ENCODE assay signal across 10 cellular contexts in the genomic region with DNA sequence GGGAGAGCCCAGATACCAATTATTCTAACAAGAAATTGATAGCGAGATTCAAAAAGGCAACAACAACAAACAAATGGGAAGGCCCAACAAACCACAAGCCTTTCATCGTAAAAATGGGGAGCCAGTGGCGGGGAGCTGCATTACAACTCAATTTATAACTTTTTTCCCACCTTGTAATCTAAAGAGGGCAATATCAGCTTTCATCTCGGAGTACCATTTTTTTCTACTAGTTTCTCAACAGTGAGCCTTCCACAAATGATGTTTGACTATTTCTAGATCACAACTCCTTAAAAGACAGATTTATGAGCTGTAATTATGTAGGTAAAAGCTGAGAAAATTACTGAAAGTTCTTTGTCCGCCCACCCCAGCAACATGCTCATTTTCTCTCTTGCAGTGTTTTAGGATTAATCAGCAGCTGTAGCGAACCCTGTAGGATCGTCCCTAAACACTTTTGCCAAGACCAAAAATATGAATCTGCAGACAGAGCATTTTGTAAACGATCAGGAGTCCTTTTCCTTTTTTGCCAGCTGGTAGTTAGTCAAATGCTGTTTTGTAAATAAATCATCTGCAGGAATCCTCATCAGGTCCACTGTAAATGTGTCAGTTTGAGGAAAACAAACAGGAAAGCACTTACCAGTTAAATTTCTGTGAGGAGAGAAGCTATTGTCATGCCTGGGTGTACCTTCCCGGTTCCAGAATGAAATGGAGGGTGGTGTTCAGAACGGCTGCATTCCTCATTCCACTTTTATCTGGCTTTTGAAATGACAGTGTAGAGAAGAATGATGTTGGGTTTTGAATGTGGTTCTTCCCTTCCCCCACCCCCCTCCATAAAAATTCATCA. TPM values are rescaled to one million over a fixed set of nuclear protein-coding genes. Genes with fewer than 3 reads are reported as not detected.
DNase-seq lines count a peak whose midpoint lies in the region; ATAC-seq lines count a peak whose summit lies in the region.
"Had no signal": no experiment of that assay in that cellular context is flagged by ENCODE, and none has a peak within 500 bp of the region (broad histone marks: within the 10 kb centered on the region; RNA-seq: fewer than 3 reads in every experiment).

No MANE protein-coding gene starts in this region.

- in situ Hi-C loops in GM23248 (cut with MboI): no loop called here

- peak overlapping the region; percentile 68 for H2AFZ ChIP-seq in GM23248

- H3K9me3 ChIP-seq in GM23248 (ENCODE audit: low read depth): no peaks in the 10 kb centered on the region
- H3K9me3 ChIP-seq: ascending aorta had no signal

- peak overlapping the region; percentile 73 for H3K4me3 ChIP-seq in GM23248
- H3K4me3 ChIP-seq: ascending aorta had no signal

- peaks cover 17% of the 10 kb centered on the region for H3K79me2 ChIP-seq in GM23248 (ENCODE audit: insufficient read depth)

- peak overlapping the region; percentile 79 for H3K9ac ChIP-seq in GM23248

- no peaks in the 10 kb centered on the region for H3K36me3 ChIP-seq in GM23248 (ENCODE audit: low read depth)
- H3K36me3 ChIP-seq: ascending aorta had no signal

- H3K27me3 ChIP-seq in GM23248 (replicated peaks; ENCODE audit: insufficient read depth): no peaks in the 10 kb centered on the region; the same call in 1 of the 2 replicates
- H3K27me3 ChIP-seq: ascending aorta had no signal

- DNase-seq in GM23248 (peak; percentile 76), NCI-H226 (peak; percentile 44), fibroblast of gingiva (ENCODE audit: low read depth) (peak; percentile 68), renal cortical epithelial cell (ENCODE audit: low read depth) (peak; percentile 13), NAMALWA (ENCODE audit: low spot score) (no peak), COR-L47 (lab: John Stamatoyannopoulos, UW) (no peak)
- DNase-seq: T-helper 1 cell had no signal

- peaks cover 30% of the 10 kb centered on the region for H3K4me1 ChIP-seq in GM23248 (ENCODE audit: insufficient read depth)
- H3K4me1 ChIP-seq: ascending aorta had no signal

- H4K20me1 ChIP-seq in GM23248 (ENCODE audit: insufficient read depth): no peaks in the 10 kb centered on the region

- H3K27ac ChIP-seq in GM23248: peak overlapping the region; percentile 80
- H3K27ac ChIP-seq: ascending aorta had no signal

- peak overlapping the region; percentile 89 for H3K4me2 ChIP-seq in GM23248 (ENCODE audit: unreplicated experiment)

- H3F3A ChIP-seq in GM23248 (ENCODE audit: insufficient read depth): peaks cover 20% of the 10 kb centered on the region

- ATAC-seq in HG02759 (IDR thresholded peaks at IDR 0.05; ENCODE audit: unreplicated experiment) (no peak), HG02763 (IDR thresholded peaks at IDR 0.05; ENCODE audit: unreplicated experiment) (no peak)

- 12 to 14% methylated on average over 10 of the region's 10 CpGs for WGBS in GM23248 (ENCODE audit: low coverage in 1 of 2, low lambda C conversion rate in 2 of 2, missing lambda C conversion rate in 2 of 2), 2 experiments

- no peaks in the 10 kb centered on the region for H3K9me2 ChIP-seq in GM23248 (ENCODE audit: insufficient read depth)

RNA-seq across cellular contexts. Expression of a gene that starts 53.2 kb away (rescaled TPM):
- total RNA-seq in GM23248 (2014; rRNA removed; shearing (Covaris generic)): 365 and 382 TPM in 2 replicates
- 390 and 394 TPM in 2 replicates for polyA plus RNA-seq in GM23248 (2016; fragmentation: Nextera tagmentation; extraction: Ambion mirVana)
- 291 and 545 TPM in 2 replicates for total RNA-seq in renal cortical epithelial cell

RNA-seq across cellular contexts. Expression of a gene that starts 53.6 kb away (rescaled TPM):
- total RNA-seq in GM23248 (2014; rRNA removed; shearing (Covaris generic)): 77.0 and 87.5 TPM in 2 replicates
- 49.8 and 52.0 TPM in 2 replicates for polyA plus RNA-seq in GM23248 (2016; fragmentation: Nextera tagmentation; extraction: Ambion mirVana)
- 188 and 301 TPM in 2 replicates for total RNA-seq in renal cortical epithelial cell

Comparison
In these comparisons a context has a peak if more than half of its experiments do, and no peak if none do; other contexts are left out.
1. DNase-seq: peak in GM23248 (single experiment), NCI-H226 (single experiment), fibroblast of gingiva (single experiment) and renal cortical epithelial cell (single experiment); none in NAMALWA (single experiment) and COR-L47 (single experiment).